ENCODE assay signal across 28 cellular contexts in the genomic region with DNA sequence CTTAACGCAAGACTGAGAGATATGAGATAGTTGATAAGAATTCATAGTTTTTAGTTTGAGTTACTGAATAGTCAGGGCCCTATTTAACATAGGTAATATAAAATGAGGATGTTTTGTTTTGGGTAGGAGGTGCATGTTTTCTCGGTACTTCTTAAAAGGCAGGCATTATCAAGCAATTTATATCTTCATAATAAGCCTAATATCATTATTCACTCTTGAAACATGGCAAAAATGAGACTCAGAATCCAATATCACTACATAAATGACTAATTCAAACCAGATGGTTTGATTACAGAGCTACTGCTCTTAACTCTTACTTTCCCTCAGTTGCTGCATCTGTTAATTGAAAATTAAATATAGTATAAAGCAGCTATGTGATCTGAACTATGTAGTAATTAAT.
"Had no signal": no experiment of that assay in that cellular context is flagged by ENCODE, and none has a peak within 500 bp of the region (broad histone marks: within the 10 kb centered on the region; RNA-seq: fewer than 3 reads in every experiment).

No MANE protein-coding gene starts in this region.

- H3K27ac ChIP-seq: brain microvascular endothelial cell, cardiac muscle cell, KMS-11, Peyer's patch, RWPE1, SJCRH30 had no signal

- H3K9ac ChIP-seq: KMS-11 had no signal

- H3K4me2 ChIP-seq: KMS-11 had no signal

- ATAC-seq: activated CD8-positive, alpha-beta memory T cell treated with anti-CD3 and anti-CD28 coated beads, Interleukin-2, amount 10 ng/mL, durations not matched to agents 7 days and 5 days; activated naive CD4-positive, alpha-beta T cell treated with anti-CD3 and anti-CD28 coated beads, Interleukin-2, amount 50 U/mL, for 72 hours; activated naive CD8-positive, alpha-beta T cell treated with anti-CD3 and anti-CD28 coated beads, Interleukin-2, amount 50 U/mL, for 24 hours; activated T-cell treated with anti-CD3 and anti-CD28 coated beads, Interleukin-2, amount 50 U/mL, for 4 hours; T-cell had no signal

- H3K27me3 ChIP-seq: brain microvascular endothelial cell, cardiac muscle cell, Peyer's patch, SJCRH30 had no signal

- H3K36me3 ChIP-seq: brain microvascular endothelial cell, cardiac muscle cell, Peyer's patch, SJCRH30 had no signal

- DNase-seq: activated B cell treated with CpG ODN at 0.5 μM for 24 hours; activated CD4-positive, alpha-beta T cell treated with anti-CD3 and anti-CD28 coated beads for 1 hour; activated CD4-positive, alpha-beta T cell treated with anti-CD3 and anti-CD28 coated beads, Interleukin-2, amount 10 ng/mL, durations not matched to agents 24 days and 14 days; activated CD4-positive, alpha-beta T cell treated with anti-CD3 and anti-CD28 coated beads, Interleukin-2, amount 50 U/mL, for 48 hours; activated CD8-positive, alpha-beta memory T cell treated with anti-CD3 and anti-CD28 coated beads, Interleukin-2, amount 10 ng/mL, durations not matched to agents 7 days and 5 days; activated effector memory CD4-positive, alpha-beta T cell treated with anti-CD3 and anti-CD28 coated beads, Interleukin-2, amount 50 U/mL, for 16 hours; activated naive CD4-positive, alpha-beta T cell treated with Interleukin-2 at 50 U/mL for 16 hours; activated naive CD8-positive, alpha-beta T cell treated with anti-CD3 and anti-CD28 coated beads, Interleukin-2, amount 50 U/mL, for 24 hours; activated T-cell treated with anti-CD3 and anti-CD28 coated beads, Interleukin-2, amount 50 U/mL, for 4 hours; amygdala; brain microvascular endothelial cell; NCI-H1092; NCI-H1417 treated with DMSO at 0.1 percent for 48 hours; NCI-H1694; NCI-H2029 treated with DMSO at 0.1 percent for 48 hours; NCI-H510A treated with DMSO at 0.1 percent for 48 hours; NK-92 treated with Interleukin-12 subunit alpha and Interleukin-12 subunit beta, amount 100 ng/mL, for 24 hours; OCI-M1; Peyer's patch; Right ventricle myocardium superior; SJCRH30; T-cell; T-helper 2 cell; T1000 had no signal

- H3K4me1 ChIP-seq: Peyer's patch, SJCRH30 had no signal

- H3K9me3 ChIP-seq: Peyer's patch, SJCRH30 had no signal

- H3K4me3 ChIP-seq: cardiac muscle cell, Peyer's patch, SJCRH30 had no signal
